In the genomic region with DNA sequence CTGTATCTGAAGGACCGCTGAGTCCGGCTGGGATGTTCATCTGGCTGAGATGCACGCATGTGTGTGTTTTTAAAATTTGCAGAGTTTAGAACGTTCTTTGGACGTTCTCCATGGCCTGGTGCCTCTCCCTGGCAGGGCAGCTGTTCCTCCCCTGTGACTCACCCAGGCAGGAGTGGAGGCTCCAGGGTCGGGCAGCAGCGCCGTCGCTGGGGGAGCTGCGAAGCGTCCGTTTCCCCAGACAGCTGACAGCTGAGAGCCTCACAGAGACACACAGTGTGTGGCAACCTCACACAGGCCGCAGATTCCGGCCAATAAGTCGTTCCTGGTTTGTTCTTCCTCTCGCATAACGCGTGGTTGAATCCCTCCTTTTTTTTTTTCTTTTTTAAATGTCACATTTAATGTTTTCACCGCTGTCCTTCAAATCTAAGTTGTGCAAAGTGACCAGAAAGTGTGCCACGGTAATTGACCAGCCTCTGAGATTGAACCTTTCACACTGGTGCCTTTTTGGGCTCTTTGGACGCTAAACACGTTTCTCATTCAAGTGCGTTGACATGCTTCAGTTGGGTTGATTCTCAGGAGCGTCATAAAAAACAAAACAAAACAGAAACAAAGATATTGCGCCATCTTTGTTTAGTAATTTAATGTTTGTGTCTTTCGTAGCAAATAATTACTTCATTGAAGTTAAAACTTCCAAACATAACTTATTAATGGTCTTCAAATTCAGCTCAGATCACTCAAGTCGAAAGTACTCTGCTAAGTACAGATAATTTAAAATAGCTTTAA, we compare ENCODE assay signal across 10 cellular contexts.
DNase-seq lines count a peak whose midpoint lies in the region; ATAC-seq and TF ChIP-seq lines count a peak whose summit lies in the region.
"Had no signal": no experiment of that assay in that cellular context is flagged by ENCODE, and none has a peak within 500 bp of the region (broad histone marks: within the 10 kb centered on the region; RNA-seq: fewer than 3 reads in every experiment).

No MANE protein-coding gene starts in this region.

- H3K27ac ChIP-seq in SK-N-SH (ENCODE audit: low read depth in 2 of 2, low read length in 1 of 2) = peak overlapping the region; percentile 43 to 52; a peak in 2 of 4 replicates
- no peak overlapping the region for H3K27ac ChIP-seq in CD4-positive, alpha-beta memory T cell (ENCODE audit: low read depth, low read length)

- WGBS in SK-N-SH (ENCODE audit: low lambda C conversion rate) = 51% methylated on average over 21 of the region's 27 CpGs

- H3K4me1 Mint-ChIP-seq in CD4-positive, alpha-beta memory T cell = no peaks in the 10 kb centered on the region

- H3K27me3 ChIP-seq in SK-N-SH (ENCODE audit: insufficient read depth) = no peaks in the 10 kb centered on the region
- H3K27me3 ChIP-seq in CD4-positive, alpha-beta memory T cell (ENCODE audit: insufficient read depth, low read length) = no peaks in the 10 kb centered on the region

- peaks cover 4% of the 10 kb centered on the region for H3F3A ChIP-seq in SK-N-SH (replicated peaks; ENCODE audit: insufficient read depth)

- no peak for ATAC-seq in GM21360 (IDR thresholded peaks at IDR 0.05; ENCODE audit: unreplicated experiment)
- ATAC-seq in GM18861 (IDR thresholded peaks at IDR 0.05; ENCODE audit: unreplicated experiment) = no peak
- ATAC-seq: GM12878 had no signal

- no peak overlapping the region for H2AFZ ChIP-seq in SK-N-SH (ENCODE audit: low read depth)

- CTCF ChIA-PET in SK-N-SH (lab: Yijun Ruan, JAX) = interaction anchor here (1.5 to 3.1 kb wide), 3 partner anchors 16 to 134 kb away, joined by 5 to 12 read pairs (median 5); no protein-coding TSS in a partner anchor
- CTCF ChIA-PET in CD4-positive, alpha-beta memory T cell (lab: Charles Lee; ENCODE audit: partially characterized antibody) = no interaction called here

- peak; percentile 48 for TF ChIP-seq RAD21 in SK-N-SH (IDR thresholded peaks at IDR 0.05; ENCODE audit: low read length)

- H3K36me3 Mint-ChIP-seq in CD4-positive, alpha-beta memory T cell = peaks cover 67 to 77% of the 10 kb centered on the region in 2 donors

- H3K4me3 ChIP-seq in SK-N-SH (ENCODE audit: low read depth in 2 of 2, low read length in 1 of 2) = no peak overlapping the region
- no peak overlapping the region for H3K4me3 ChIP-seq in CD4-positive, alpha-beta memory T cell (ENCODE audit: low read length in 2 of 2)
- H3K4me3 ChIP-seq: GM12878 had no signal

- H3K27ac Mint-ChIP-seq in CD4-positive, alpha-beta memory T cell = peak overlapping the region in 2 of 7 donors; percentile 29 to 50

- no peak overlapping the region for H3K4me3 Mint-ChIP-seq in CD4-positive, alpha-beta memory T cell

- H3K9me3 ChIP-seq in SK-N-SH = no peaks in the 10 kb centered on the region
- no peaks in the 10 kb centered on the region for H3K9me3 ChIP-seq in CD4-positive, alpha-beta memory T cell (ENCODE audit: control insufficient read depth in 1 of 2, low read length in 2 of 2)

- H3K79me2 ChIP-seq in SK-N-SH (ENCODE audit: insufficient read depth) = no peaks in the 10 kb centered on the region

- H3K4me1 ChIP-seq in SK-N-SH (ENCODE audit: control insufficient read depth in 1 of 2, insufficient read depth in 2 of 2, low read depth in 1 of 2, low read length in 1 of 2) = peaks cover 4 to 13% of the 10 kb centered on the region in 2 experiments; a peak in 1 of 4 replicates
- no peaks in the 10 kb centered on the region for H3K4me1 ChIP-seq in CD4-positive, alpha-beta memory T cell (ENCODE audit: insufficient read depth, low read length)

- H3K9ac ChIP-seq in SK-N-SH = 0 out of 2 replicates have a peak overlapping the region, but pooled peaks have one; percentile 4

- DNase-seq in GM03348 (ENCODE audit: low spot score) (peak; percentile 94), SK-N-SH (no peak), cardiac septum (ENCODE audit: low spot score) (peak; percentile 87), renal cortical epithelial cell (ENCODE audit: low read depth) (peak; percentile 77), dedifferentiated amniotic fluid mesenchymal stem cell (ENCODE audit: extremely low spot score) (no peak)
- DNase-seq in CD4-positive, alpha-beta memory T cell = no peak
- DNase-seq: Karpas-422 had no signal

- H3K4me2 ChIP-seq in SK-N-SH = peak overlapping the region; percentile 24; the same call in 1 of the 2 replicates

- peak in 1 of 2 experiments; percentile 66; a peak in 1 of 4 replicates for TF ChIP-seq EP300 in SK-N-SH (IDR thresholded peaks at IDR 0.05; ENCODE audit: borderline replicate concordance in 1 of 2, low read depth in 1 of 2, low read length in 1 of 2)

- TF ChIP-seq CTCF in SK-N-SH (IDR thresholded peaks at IDR 0.05) = peak; percentile 60

- intact Hi-C loops in cardiac septum (cut with DNase I) = loop anchor here (2.0 kb wide), 1 partner anchor 22 kb away; no protein-coding TSS in a partner anchor
- intact Hi-C loops in CD4-positive, alpha-beta memory T cell (cut with micrococcal nuclease) = no loop called here

- H3K27me3 Mint-ChIP-seq in CD4-positive, alpha-beta memory T cell = no peaks in the 10 kb centered on the region

- H3K9me2 ChIP-seq in SK-N-SH = no peaks in the 10 kb centered on the region

- POLR2A ChIA-PET in SK-N-SH (lab: Yijun Ruan, JAX) = interaction anchor here (0.5 to 0.6 kb wide), 2 partner anchors 21 to 34 kb away, joined by 3 to 4 read pairs; no protein-coding TSS in a partner anchor
- POLR2A ChIA-PET in CD4-positive, alpha-beta memory T cell (lab: Charles Lee; ENCODE audit: partially characterized antibody) = no interaction called here

- no peaks in the 10 kb centered on the region for H4K20me1 ChIP-seq in SK-N-SH (ENCODE audit: insufficient read depth)

- no peaks in the 10 kb centered on the region for H3K9me3 Mint-ChIP-seq in CD4-positive, alpha-beta memory T cell

- H3K36me3 ChIP-seq in SK-N-SH (replicated peaks in 1 of 2; ENCODE audit: control insufficient read depth in 1 of 2, insufficient read depth in 2 of 2, low read length in 1 of 2) = peaks cover 14 to 31% of the 10 kb centered on the region in 2 experiments
- H3K36me3 ChIP-seq in CD4-positive, alpha-beta memory T cell (ENCODE audit: insufficient read depth, low read length) = peaks cover 50% of the 10 kb centered on the region

TF ChIP-seq in SK-N-SH, 30 proteins besides CTCF, POLR2A, EP300 and RAD21 (continues in another document):
- TF ChIP-seq, protein P1, sequence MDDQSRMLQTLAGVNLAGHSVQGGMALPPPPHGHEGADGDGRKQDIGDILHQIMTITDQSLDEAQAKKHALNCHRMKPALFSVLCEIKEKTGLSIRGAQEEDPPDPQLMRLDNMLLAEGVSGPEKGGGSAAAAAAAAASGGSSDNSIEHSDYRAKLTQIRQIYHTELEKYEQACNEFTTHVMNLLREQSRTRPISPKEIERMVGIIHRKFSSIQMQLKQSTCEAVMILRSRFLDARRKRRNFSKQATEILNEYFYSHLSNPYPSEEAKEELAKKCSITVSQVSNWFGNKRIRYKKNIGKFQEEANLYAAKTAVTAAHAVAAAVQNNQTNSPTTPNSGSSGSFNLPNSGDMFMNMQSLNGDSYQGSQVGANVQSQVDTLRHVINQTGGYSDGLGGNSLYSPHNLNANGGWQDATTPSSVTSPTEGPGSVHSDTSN (IDR thresholded peaks at IDR 0.05) = peak; percentile 76
- TF ChIP-seq, protein P2, sequence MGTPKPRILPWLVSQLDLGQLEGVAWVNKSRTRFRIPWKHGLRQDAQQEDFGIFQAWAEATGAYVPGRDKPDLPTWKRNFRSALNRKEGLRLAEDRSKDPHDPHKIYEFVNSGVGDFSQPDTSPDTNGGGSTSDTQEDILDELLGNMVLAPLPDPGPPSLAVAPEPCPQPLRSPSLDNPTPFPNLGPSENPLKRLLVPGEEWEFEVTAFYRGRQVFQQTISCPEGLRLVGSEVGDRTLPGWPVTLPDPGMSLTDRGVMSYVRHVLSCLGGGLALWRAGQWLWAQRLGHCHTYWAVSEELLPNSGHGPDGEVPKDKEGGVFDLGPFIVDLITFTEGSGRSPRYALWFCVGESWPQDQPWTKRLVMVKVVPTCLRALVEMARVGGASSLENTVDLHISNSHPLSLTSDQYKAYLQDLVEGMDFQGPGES (IDR thresholded peaks at IDR 0.05; ENCODE audit: low read depth, low read length) = no peak
- TF ChIP-seq, protein P3, sequence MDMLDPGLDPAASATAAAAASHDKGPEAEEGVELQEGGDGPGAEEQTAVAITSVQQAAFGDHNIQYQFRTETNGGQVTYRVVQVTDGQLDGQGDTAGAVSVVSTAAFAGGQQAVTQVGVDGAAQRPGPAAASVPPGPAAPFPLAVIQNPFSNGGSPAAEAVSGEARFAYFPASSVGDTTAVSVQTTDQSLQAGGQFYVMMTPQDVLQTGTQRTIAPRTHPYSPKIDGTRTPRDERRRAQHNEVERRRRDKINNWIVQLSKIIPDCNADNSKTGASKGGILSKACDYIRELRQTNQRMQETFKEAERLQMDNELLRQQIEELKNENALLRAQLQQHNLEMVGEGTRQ (IDR thresholded peaks at IDR 0.05; ENCODE audit: borderline replicate concordance, low read depth, low read length) = no peak
- no peak; the same call in 1 of the 2 replicates for TF ChIP-seq RXRA (IDR thresholded peaks at IDR 0.05; ENCODE audit: borderline replicate concordance, low read depth)
- TF ChIP-seq JUND (IDR thresholded peaks at IDR 0.05) = peak; percentile 71; the same call in 1 of the 2 replicates
- TF ChIP-seq SMC3 (IDR thresholded peaks at IDR 0.05; ENCODE audit: low read depth, low read length) = peak; percentile 30
- TF ChIP-seq, protein P4, sequence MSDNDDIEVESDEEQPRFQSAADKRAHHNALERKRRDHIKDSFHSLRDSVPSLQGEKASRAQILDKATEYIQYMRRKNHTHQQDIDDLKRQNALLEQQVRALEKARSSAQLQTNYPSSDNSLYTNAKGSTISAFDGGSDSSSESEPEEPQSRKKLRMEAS (IDR thresholded peaks at IDR 0.05; ENCODE audit: low read depth) = peak; percentile 85
- no peak for TF ChIP-seq RFX5 (IDR thresholded peaks at IDR 0.05; ENCODE audit: low read length)
- TF ChIP-seq SIN3A (IDR thresholded peaks at IDR 0.05; ENCODE audit: borderline replicate concordance, low read depth, low read length) = peak; percentile 87
- 0 out of 2 replicates have a peak, but pooled peaks have one; percentile 31 for TF ChIP-seq POLR2AphosphoS5 (IDR thresholded peaks at IDR 0.05; ENCODE audit: low read depth, low read length)
- no peak for TF ChIP-seq GATA2 (CRISPR knock-in tag; IDR thresholded peaks at IDR 0.05)
- no peak for TF ChIP-seq EZH2phosphoT487 (IDR thresholded peaks at IDR 0.05; ENCODE audit: borderline replicate concordance, low read depth)
- peak; percentile 93 for TF ChIP-seq FOSL2 (IDR thresholded peaks at IDR 0.05; ENCODE audit: borderline replicate concordance, low read depth)
- TF ChIP-seq TCF12 (IDR thresholded peaks at IDR 0.05) = peak; percentile 89

Comparison
In these comparisons a context has a peak if more than half of its experiments do, and no peak if none do; other contexts are left out.
1. DNase-seq: peak in GM03348 (single experiment), cardiac septum (single experiment) and renal cortical epithelial cell (single experiment); none in SK-N-SH (single experiment), CD4-positive, alpha-beta memory T cell (0 of 5) and dedifferentiated amniotic fluid mesenchymal stem cell (single experiment).